ENCODE assay signal across 15 cellular contexts in the genomic region with DNA sequence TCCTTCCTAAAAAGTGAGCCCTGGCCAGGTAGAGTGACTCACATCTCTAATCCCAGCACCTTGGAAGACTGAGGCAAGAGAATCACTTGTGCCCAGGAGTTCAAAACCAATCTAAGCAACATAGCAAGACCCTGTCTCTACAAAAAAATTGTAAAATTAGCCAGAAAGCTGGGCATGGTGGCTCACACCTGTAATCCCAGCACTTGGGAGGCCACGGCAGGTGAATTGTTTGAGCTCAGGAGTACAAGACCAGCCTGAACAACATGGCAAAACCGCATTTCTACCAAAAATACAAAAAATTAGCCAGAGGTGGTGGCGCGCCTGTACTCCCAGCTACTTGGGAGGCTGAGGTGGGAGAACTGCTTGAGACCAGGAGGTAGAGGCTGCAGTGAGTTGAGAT. TPM values are rescaled to one million over a fixed set of nuclear protein-coding genes. Genes with fewer than 3 reads are reported as not detected.
DNase-seq lines count a peak whose midpoint lies in the region; ATAC-seq and TF ChIP-seq lines count a peak whose summit lies in the region.
"Not testable (repeated sequence)": the region's sequence is repeated elsewhere in the genome, so short reads cannot be mapped to it uniquely, and the experiment has no call there.
"Had no signal": no experiment of that assay in that cellular context is flagged by ENCODE, and none has a peak within 500 bp of the region (broad histone marks: within the 10 kb centered on the region; RNA-seq: fewer than 3 reads in every experiment).

No MANE protein-coding gene starts in this region.

- H3K9me3 Mint-ChIP-seq in chondrocyte (ENCODE audit: low read depth); osteocyte (ENCODE audit: unreplicated experiment); type B pancreatic cell: not testable (repeated sequence)

- DNase-seq in chondrocyte (ENCODE audit: low spot score), result peak; percentile 24
- DNase-seq in Right ventricle myocardium inferior (ENCODE audit: missing footprints), result peak; percentile 42
- DNase-seq in osteocyte (ENCODE audit: extremely low spot score, unreplicated experiment), result peak; percentile 71
- DNase-seq in type B pancreatic cell (ENCODE audit: extremely low spot score, unreplicated experiment), result peak; percentile 13

- not testable (repeated sequence) for TF ChIP-seq CTCF in chondrocyte (IDR thresholded peaks at IDR 0.05); osteocyte (IDR thresholded peaks at IDR 0.05); type B pancreatic cell (conservative IDR thresholded peaks at IDR 0.05)

- H3K4me1 Mint-ChIP-seq in chondrocyte (ENCODE audit: low read depth); osteocyte (ENCODE audit: unreplicated experiment); type B pancreatic cell (ENCODE audit: unreplicated experiment): not testable (repeated sequence)

- not testable (repeated sequence) for H3K27me3 Mint-ChIP-seq in chondrocyte (ENCODE audit: low read depth); osteocyte (ENCODE audit: unreplicated experiment); type B pancreatic cell

- intact Hi-C loops in Right ventricle myocardium inferior (cut with DNase I), result not testable (repeated sequence)

- H3K4me3 Mint-ChIP-seq in chondrocyte (ENCODE audit: unreplicated experiment); osteocyte (ENCODE audit: unreplicated experiment); type B pancreatic cell: not testable (repeated sequence)

- H3K27ac Mint-ChIP-seq in chondrocyte (ENCODE audit: unreplicated experiment); osteocyte (ENCODE audit: unreplicated experiment); type B pancreatic cell: not testable (repeated sequence)

- not testable (repeated sequence) for H3K36me3 Mint-ChIP-seq in chondrocyte (ENCODE audit: low read depth); osteocyte (ENCODE audit: unreplicated experiment); type B pancreatic cell

- not testable (repeated sequence) for ATAC-seq in Right ventricle myocardium inferior

RNA-seq across cellular contexts. Expression of gene GOLGA6L6, which starts 49.0 kb away (rescaled TPM):
- total RNA-seq in chondrocyte (not detected in 3 replicates), Right ventricle myocardium inferior (not detected), osteocyte (not detected in 2 replicates), type B pancreatic cell (ENCODE audit: low replicate concordance) (not detected in 2 replicates)
- total RNA-seq: A172; A673; B cell; Caco-2; Calu3; CD4-positive, alpha-beta memory T cell; CD4-positive, alpha-beta T cell; CD4-positive, CD25-positive, alpha-beta regulatory T cell; CD8-positive, alpha-beta memory T cell; CD8-positive, alpha-beta T cell; Daoy had no signal

Comparison
In these comparisons a context has a peak if more than half of its experiments do, and no peak if none do; other contexts are left out.
1. DNase-seq: peak in every context shown above with its lines; median percentile 71 in osteocyte; 42 in Right ventricle myocardium inferior; 24 in chondrocyte; 13 in type B pancreatic cell.